Comparison of ENCODE assay signal across 1 cellular context in the genomic region with DNA sequence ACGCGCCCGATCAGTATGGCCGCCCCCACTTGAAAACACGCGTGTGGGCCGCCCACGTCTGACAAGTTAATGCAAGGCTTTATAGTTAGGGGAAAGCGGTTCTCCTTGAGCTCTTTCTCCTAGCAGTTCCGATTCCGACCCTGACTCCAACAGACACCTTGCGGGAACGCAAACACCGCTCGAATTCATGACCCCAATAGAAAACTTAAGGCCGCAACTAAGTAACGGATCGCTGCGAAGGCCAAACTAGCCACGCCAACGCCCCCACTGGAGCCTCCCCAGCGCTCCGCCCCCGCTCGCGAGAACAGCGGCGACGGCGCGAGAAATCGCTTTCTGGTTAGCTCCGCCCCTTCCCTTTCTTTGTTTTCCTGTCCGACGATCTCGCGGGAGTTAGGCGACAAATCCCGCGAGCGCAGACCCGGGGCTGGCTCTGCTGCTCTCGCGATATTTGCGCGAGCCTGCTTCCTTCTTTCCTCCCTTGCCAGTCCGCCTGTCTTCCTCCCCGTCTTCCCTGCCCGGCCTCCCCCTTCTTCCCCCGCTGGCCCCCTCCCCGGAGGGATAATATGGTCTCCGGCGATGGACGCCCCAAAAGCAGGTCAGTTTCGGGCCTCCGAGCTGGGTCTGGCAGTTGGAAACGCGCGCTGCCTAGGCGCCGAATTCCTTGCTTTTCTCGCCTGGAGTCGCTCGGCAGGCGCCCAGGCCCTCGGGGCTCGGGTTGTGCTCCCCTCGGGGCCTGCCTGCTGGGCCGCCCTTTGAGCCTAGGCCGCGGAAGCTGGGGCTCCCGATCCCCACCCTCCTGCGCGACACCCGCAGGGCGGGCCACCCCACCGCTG.
TF ChIP-seq lines count a peak whose summit lies in the region.

A gene with protein sequence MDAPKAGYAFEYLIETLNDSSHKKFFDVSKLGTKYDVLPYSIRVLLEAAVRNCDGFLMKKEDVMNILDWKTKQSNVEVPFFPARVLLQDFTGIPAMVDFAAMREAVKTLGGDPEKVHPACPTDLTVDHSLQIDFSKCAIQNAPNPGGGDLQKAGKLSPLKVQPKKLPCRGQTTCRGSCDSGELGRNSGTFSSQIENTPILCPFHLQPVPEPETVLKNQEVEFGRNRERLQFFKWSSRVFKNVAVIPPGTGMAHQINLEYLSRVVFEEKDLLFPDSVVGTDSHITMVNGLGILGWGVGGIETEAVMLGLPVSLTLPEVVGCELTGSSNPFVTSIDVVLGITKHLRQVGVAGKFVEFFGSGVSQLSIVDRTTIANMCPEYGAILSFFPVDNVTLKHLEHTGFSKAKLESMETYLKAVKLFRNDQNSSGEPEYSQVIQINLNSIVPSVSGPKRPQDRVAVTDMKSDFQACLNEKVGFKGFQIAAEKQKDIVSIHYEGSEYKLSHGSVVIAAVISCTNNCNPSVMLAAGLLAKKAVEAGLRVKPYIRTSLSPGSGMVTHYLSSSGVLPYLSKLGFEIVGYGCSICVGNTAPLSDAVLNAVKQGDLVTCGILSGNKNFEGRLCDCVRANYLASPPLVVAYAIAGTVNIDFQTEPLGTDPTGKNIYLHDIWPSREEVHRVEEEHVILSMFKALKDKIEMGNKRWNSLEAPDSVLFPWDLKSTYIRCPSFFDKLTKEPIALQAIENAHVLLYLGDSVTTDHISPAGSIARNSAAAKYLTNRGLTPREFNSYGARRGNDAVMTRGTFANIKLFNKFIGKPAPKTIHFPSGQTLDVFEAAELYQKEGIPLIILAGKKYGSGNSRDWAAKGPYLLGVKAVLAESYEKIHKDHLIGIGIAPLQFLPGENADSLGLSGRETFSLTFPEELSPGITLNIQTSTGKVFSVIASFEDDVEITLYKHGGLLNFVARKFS (plus strand): TSS at position 455 of the 833 bp plus-strand sequence. CDS start 122 bp downstream, at position 577.

TF ChIP-seq in H1, 55 proteins besides CTCF, POLR2A, EP300 and RAD21:
- no peak for TF ChIP-seq POU5F1 (IDR thresholded peaks at IDR 0.05; ENCODE audit: low read depth, low read length)
- 0 out of 4 replicates have a peak, but pooled peaks of 1 of the 2 experiments have one; percentile 31 for TF ChIP-seq SIN3A (conservative IDR thresholded peaks at IDR 0.05 in 1 of 2, IDR thresholded peaks at IDR 0.05 in 1 of 2; ENCODE audit: low read depth in 1 of 2, low read length in 2 of 2)
- peak; percentile 60 for TF ChIP-seq TAF7 (optimal IDR thresholded peaks at IDR 0.05; ENCODE audit: borderline replicate concordance, low read depth, low read length)
- peak; percentile 53 for TF ChIP-seq TBP (IDR thresholded peaks at IDR 0.05; ENCODE audit: low read depth, low read length)
- peak; percentile 98 for TF ChIP-seq BRCA1 (IDR thresholded peaks at IDR 0.05; ENCODE audit: low read depth, low read length)
- no peak for TF ChIP-seq E2F6 (IDR thresholded peaks at IDR 0.05)
- TF ChIP-seq CHD2 (IDR thresholded peaks at IDR 0.05; ENCODE audit: low read length), result peak; percentile 99
- peak; percentile 17; the same call in 1 of the 2 replicates for TF ChIP-seq YY1 (IDR thresholded peaks at IDR 0.05; ENCODE audit: low read depth, low read length)
- peak; percentile 87 for TF ChIP-seq KDM4A (IDR thresholded peaks at IDR 0.05; ENCODE audit: low read depth, low read length, severe bottlenecking)
- TF ChIP-seq RBBP5 (IDR thresholded peaks at IDR 0.05; ENCODE audit: borderline replicate concordance, low read depth, low read length), result peak; percentile 31; the same call in 1 of the 2 replicates
- TF ChIP-seq POLR2AphosphoS5 (IDR thresholded peaks at IDR 0.05; ENCODE audit: low read depth, low read length), result peak; percentile 76
- no peak for TF ChIP-seq TEAD4 (IDR thresholded peaks at IDR 0.05; ENCODE audit: low read depth, low read length)
- TF ChIP-seq CBX8 (IDR thresholded peaks at IDR 0.05; ENCODE audit: borderline replicate concordance, low read depth, low read length), result no peak
- no peak; a peak in 2 of 4 replicates for TF ChIP-seq HDAC2 (IDR thresholded peaks at IDR 0.05; ENCODE audit: borderline replicate concordance in 1 of 2, low read depth in 2 of 2, low read length in 2 of 2)
- peak; percentile 44; the same call in 1 of the 2 replicates for TF ChIP-seq KDM1A (IDR thresholded peaks at IDR 0.05; ENCODE audit: borderline replicate concordance, low read length)
- peak; percentile 58; the same call in 1 of the 2 replicates for TF ChIP-seq CREB1 (IDR thresholded peaks at IDR 0.05)
- peak; percentile 33 for TF ChIP-seq ASH2L (IDR thresholded peaks at IDR 0.05; ENCODE audit: low read length)
- no peak for TF ChIP-seq EZH2 (IDR thresholded peaks at IDR 0.05; ENCODE audit: low read depth, low read length, severe bottlenecking)
- no peak for TF ChIP-seq SIX5 (IDR thresholded peaks at IDR 0.05; ENCODE audit: low read depth, low read length)
- peak; percentile 66; the same call in 1 of the 2 replicates for TF ChIP-seq PHF8 (conservative IDR thresholded peaks at IDR 0.05; ENCODE audit: low read depth, low read length)
- TF ChIP-seq ATF2 (IDR thresholded peaks at IDR 0.05; ENCODE audit: low read length), result peak; percentile 83
- TF ChIP-seq BACH1 (IDR thresholded peaks at IDR 0.05; ENCODE audit: low read length), result no peak; the same call in 1 of the 2 replicates
- TF ChIP-seq SP1 (IDR thresholded peaks at IDR 0.05; ENCODE audit: low read depth, low read length), result no peak
- no peak for TF ChIP-seq SP2 (IDR thresholded peaks at IDR 0.05; ENCODE audit: low read length)
- TF ChIP-seq, protein P1, sequence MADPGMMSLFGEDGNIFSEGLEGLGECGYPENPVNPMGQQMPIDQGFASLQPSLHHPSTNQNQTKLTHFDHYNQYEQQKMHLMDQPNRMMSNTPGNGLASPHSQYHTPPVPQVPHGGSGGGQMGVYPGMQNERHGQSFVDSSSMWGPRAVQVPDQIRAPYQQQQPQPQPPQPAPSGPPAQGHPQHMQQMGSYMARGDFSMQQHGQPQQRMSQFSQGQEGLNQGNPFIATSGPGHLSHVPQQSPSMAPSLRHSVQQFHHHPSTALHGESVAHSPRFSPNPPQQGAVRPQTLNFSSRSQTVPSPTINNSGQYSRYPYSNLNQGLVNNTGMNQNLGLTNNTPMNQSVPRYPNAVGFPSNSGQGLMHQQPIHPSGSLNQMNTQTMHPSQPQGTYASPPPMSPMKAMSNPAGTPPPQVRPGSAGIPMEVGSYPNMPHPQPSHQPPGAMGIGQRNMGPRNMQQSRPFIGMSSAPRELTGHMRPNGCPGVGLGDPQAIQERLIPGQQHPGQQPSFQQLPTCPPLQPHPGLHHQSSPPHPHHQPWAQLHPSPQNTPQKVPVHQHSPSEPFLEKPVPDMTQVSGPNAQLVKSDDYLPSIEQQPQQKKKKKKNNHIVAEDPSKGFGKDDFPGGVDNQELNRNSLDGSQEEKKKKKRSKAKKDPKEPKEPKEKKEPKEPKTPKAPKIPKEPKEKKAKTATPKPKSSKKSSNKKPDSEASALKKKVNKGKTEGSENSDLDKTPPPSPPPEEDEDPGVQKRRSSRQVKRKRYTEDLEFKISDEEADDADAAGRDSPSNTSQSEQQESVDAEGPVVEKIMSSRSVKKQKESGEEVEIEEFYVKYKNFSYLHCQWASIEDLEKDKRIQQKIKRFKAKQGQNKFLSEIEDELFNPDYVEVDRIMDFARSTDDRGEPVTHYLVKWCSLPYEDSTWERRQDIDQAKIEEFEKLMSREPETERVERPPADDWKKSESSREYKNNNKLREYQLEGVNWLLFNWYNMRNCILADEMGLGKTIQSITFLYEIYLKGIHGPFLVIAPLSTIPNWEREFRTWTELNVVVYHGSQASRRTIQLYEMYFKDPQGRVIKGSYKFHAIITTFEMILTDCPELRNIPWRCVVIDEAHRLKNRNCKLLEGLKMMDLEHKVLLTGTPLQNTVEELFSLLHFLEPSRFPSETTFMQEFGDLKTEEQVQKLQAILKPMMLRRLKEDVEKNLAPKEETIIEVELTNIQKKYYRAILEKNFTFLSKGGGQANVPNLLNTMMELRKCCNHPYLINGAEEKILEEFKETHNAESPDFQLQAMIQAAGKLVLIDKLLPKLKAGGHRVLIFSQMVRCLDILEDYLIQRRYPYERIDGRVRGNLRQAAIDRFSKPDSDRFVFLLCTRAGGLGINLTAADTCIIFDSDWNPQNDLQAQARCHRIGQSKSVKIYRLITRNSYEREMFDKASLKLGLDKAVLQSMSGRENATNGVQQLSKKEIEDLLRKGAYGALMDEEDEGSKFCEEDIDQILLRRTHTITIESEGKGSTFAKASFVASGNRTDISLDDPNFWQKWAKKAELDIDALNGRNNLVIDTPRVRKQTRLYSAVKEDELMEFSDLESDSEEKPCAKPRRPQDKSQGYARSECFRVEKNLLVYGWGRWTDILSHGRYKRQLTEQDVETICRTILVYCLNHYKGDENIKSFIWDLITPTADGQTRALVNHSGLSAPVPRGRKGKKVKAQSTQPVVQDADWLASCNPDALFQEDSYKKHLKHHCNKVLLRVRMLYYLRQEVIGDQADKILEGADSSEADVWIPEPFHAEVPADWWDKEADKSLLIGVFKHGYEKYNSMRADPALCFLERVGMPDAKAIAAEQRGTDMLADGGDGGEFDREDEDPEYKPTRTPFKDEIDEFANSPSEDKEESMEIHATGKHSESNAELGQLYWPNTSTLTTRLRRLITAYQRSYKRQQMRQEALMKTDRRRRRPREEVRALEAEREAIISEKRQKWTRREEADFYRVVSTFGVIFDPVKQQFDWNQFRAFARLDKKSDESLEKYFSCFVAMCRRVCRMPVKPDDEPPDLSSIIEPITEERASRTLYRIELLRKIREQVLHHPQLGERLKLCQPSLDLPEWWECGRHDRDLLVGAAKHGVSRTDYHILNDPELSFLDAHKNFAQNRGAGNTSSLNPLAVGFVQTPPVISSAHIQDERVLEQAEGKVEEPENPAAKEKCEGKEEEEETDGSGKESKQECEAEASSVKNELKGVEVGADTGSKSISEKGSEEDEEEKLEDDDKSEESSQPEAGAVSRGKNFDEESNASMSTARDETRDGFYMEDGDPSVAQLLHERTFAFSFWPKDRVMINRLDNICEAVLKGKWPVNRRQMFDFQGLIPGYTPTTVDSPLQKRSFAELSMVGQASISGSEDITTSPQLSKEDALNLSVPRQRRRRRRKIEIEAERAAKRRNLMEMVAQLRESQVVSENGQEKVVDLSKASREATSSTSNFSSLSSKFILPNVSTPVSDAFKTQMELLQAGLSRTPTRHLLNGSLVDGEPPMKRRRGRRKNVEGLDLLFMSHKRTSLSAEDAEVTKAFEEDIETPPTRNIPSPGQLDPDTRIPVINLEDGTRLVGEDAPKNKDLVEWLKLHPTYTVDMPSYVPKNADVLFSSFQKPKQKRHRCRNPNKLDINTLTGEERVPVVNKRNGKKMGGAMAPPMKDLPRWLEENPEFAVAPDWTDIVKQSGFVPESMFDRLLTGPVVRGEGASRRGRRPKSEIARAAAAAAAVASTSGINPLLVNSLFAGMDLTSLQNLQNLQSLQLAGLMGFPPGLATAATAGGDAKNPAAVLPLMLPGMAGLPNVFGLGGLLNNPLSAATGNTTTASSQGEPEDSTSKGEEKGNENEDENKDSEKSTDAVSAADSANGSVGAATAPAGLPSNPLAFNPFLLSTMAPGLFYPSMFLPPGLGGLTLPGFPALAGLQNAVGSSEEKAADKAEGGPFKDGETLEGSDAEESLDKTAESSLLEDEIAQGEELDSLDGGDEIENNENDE (IDR thresholded peaks at IDR 0.05; ENCODE audit: insufficient replicate concordance, low read length), result no peak
- no peak for TF ChIP-seq BCL11A (IDR thresholded peaks at IDR 0.05; ENCODE audit: low read depth in 2 of 2, low read length in 2 of 2)
- TF ChIP-seq SP4 (IDR thresholded peaks at IDR 0.05; ENCODE audit: low read length), result no peak
- peak; percentile 88 for TF ChIP-seq EGR1 (IDR thresholded peaks at IDR 0.05; ENCODE audit: borderline replicate concordance, low read depth, low read length)
- no peak for TF ChIP-seq HDAC6 (IDR thresholded peaks at IDR 0.05; ENCODE audit: low read depth, low read length)
- no peak for TF ChIP-seq RNF2 (IDR thresholded peaks at IDR 0.05; ENCODE audit: borderline replicate concordance, low read depth, low read length, missing control alignments, poor library complexity, severe bottlenecking)
- no peak for TF ChIP-seq JUN (IDR thresholded peaks at IDR 0.05; ENCODE audit: low read depth, low read length)
- 0 out of 2 replicates have a peak, but pooled peaks have one; percentile 24 for TF ChIP-seq KDM5A (IDR thresholded peaks at IDR 0.05; ENCODE audit: low read length)
- no peak for TF ChIP-seq NRF1 (IDR thresholded peaks at IDR 0.05; ENCODE audit: low read depth, low read length)
- peak; percentile 89 for TF ChIP-seq TAF1 (IDR thresholded peaks at IDR 0.05; ENCODE audit: low read depth, low read length)
